Comparison of ENCODE assay signal across 8 cellular contexts in genomic region chr22:29481265-29482000, GRCh38. TPM values are rescaled to one million over a fixed set of nuclear protein-coding genes. Genes with fewer than 3 reads are reported as not detected.
DNase-seq lines count a peak whose midpoint lies in the region; ATAC-seq and TF ChIP-seq lines count a peak whose summit lies in the region.

No MANE protein-coding gene starts in this region.

- DNase-seq in activated T-cell treated with anti-CD3 and anti-CD28 coated beads, Interleukin-2, amount 50 U/mL, for 4 hours, result no peak
- DNase-seq in activated T-cell treated with anti-CD3 and anti-CD28 coated beads, Interleukin-2, amount 50 U/mL, for 48 hours, result no peak
- DNase-seq in adipocyte (ENCODE audit: low read depth) (peak; percentile 15), iPS-NIHi11 (ENCODE audit: low spot score) (peak; percentile 82), stomach (no peak)
- DNase-seq in activated CD4-positive, alpha-beta T cell treated with anti-CD3 and anti-CD28 coated beads for 48 hours, result no peak

- TF ChIP-seq EP300 in stomach (IDR thresholded peaks at IDR 0.05), result no peak

- H3K9ac ChIP-seq in adipocyte (ENCODE audit: low read length), result no peak overlapping the region

- H3K9me3 Mint-ChIP-seq in activated T-cell treated with anti-CD3 and anti-CD28 coated beads, Interleukin-2, amount 50 U/mL, for 4 hours, result no peaks in the 10 kb centered on the region

- H3K4me1 ChIP-seq in adipocyte (ENCODE audit: control insufficient read depth, insufficient read depth, low read length), result peaks cover 11% of the 10 kb centered on the region
- peaks cover 12 to 33% (median 20%) of the 10 kb centered on the region in 4 donors for H3K4me1 ChIP-seq in stomach

- peak overlapping the region; percentile 53 for H3K4me3 Mint-ChIP-seq in activated T-cell treated with anti-CD3 and anti-CD28 coated beads, Interleukin-2, amount 50 U/mL, for 4 hours

- H3K27ac ChIP-seq in stomach, result no peak overlapping the region

- 18 to 26% (median 19%) methylated on average over 14 to 15 of the region's 15 CpGs for WGBS in stomach, 5 donors

- H3K27me3 ChIP-seq in adipocyte (replicated peaks; ENCODE audit: control insufficient read depth, insufficient read depth, low read length) (peaks cover 62% of the 10 kb centered on the region), stomach (peaks cover 25 to 70% (median 52%) of the 10 kb centered on the region in 3 donors)

- peak overlapping the region; percentile 37 for H3K4me3 ChIP-seq in adipocyte (ENCODE audit: low read length)
- H3K4me3 ChIP-seq in stomach, result peak overlapping the region in 3 of 4 donors; percentile 7 to 37 (median 33)

- intact Hi-C loops in stomach (cut with DNase I; ENCODE audit: low total_unique reads), result no loop called here

- peaks cover 4% of the 10 kb centered on the region for H3K9me3 ChIP-seq in adipocyte (ENCODE audit: control insufficient read depth, low read length)
- H3K9me3 ChIP-seq in stomach, result no peaks in the 10 kb centered on the region

- H3K36me3 Mint-ChIP-seq in activated T-cell treated with anti-CD3 and anti-CD28 coated beads, Interleukin-2, amount 50 U/mL, for 4 hours (ENCODE audit: insufficient read depth), result no peaks in the 10 kb centered on the region

- TF ChIP-seq CTCF in stomach (IDR thresholded peaks at IDR 0.05), result no peak

- no peaks in the 10 kb centered on the region for H3K36me3 ChIP-seq in adipocyte (ENCODE audit: control insufficient read depth, insufficient read depth, low read length, severe bottlenecking)
- H3K36me3 ChIP-seq in stomach, result no peaks in the 10 kb centered on the region

- H3K27me3 Mint-ChIP-seq in activated T-cell treated with anti-CD3 and anti-CD28 coated beads, Interleukin-2, amount 50 U/mL, for 4 hours (ENCODE audit: low read depth), result peaks cover 45% of the 10 kb centered on the region

- no peak for TF ChIP-seq POLR2A in stomach (IDR thresholded peaks at IDR 0.05)

- no peak for ATAC-seq in activated T-cell treated with anti-CD3 and anti-CD28 coated beads, Interleukin-2, amount 50 U/mL, for 4 hours
- no peak for ATAC-seq in HG02763 (IDR thresholded peaks at IDR 0.05; ENCODE audit: unreplicated experiment)
- no peak for ATAC-seq in GM19328 (IDR thresholded peaks at IDR 0.05; ENCODE audit: unreplicated experiment)

- peaks cover 9% of the 10 kb centered on the region for H3K4me1 Mint-ChIP-seq in activated T-cell treated with anti-CD3 and anti-CD28 coated beads, Interleukin-2, amount 50 U/mL, for 4 hours (ENCODE audit: low read depth)

RNA-seq across cellular contexts. Expression of gene NEFH, which starts 1.4 kb away (rescaled TPM):
- total RNA-seq in activated T-cell treated with anti-CD3 and anti-CD28 coated beads, Interleukin-2, amount 50 U/mL, for 4 hours, result 1 to 10 TPM; 5.8 to 8.3 (median 7.3) TPM
- 1 to 10 TPM in 1 of 5 donors, under 1 TPM in 2, not detected in 2; 0.14 to 2.7 (median 0.92) TPM for total RNA-seq in stomach
- polyA plus RNA-seq in stomach, result under 1 TPM in 2 of 3 donors, not detected in 1; 0.25 to 0.43 TPM

RNA-seq across cellular contexts. Expression of gene RFPL1, which starts 43.0 kb away (rescaled TPM):
- not detected for total RNA-seq in activated T-cell treated with anti-CD3 and anti-CD28 coated beads, Interleukin-2, amount 50 U/mL, for 4 hours
- not detected for total RNA-seq in stomach
- polyA plus RNA-seq in stomach, result not detected

Comparison
In these comparisons a context has a peak if more than half of its experiments do, and no peak if none do; other contexts are left out.
1. DNase-seq: peak in adipocyte (single experiment) and iPS-NIHi11 (single experiment); none in activated T-cell treated with anti-CD3 and anti-CD28 coated beads, Interleukin-2, amount 50 U/mL, for 4 hours (single experiment), activated T-cell treated with anti-CD3 and anti-CD28 coated beads, Interleukin-2, amount 50 U/mL, for 48 hours (0 of 2), stomach (single experiment) and activated CD4-positive, alpha-beta T cell treated with anti-CD3 and anti-CD28 coated beads for 48 hours (single experiment).